ENCODE assay signal across 8 cellular contexts in the genomic region with DNA sequence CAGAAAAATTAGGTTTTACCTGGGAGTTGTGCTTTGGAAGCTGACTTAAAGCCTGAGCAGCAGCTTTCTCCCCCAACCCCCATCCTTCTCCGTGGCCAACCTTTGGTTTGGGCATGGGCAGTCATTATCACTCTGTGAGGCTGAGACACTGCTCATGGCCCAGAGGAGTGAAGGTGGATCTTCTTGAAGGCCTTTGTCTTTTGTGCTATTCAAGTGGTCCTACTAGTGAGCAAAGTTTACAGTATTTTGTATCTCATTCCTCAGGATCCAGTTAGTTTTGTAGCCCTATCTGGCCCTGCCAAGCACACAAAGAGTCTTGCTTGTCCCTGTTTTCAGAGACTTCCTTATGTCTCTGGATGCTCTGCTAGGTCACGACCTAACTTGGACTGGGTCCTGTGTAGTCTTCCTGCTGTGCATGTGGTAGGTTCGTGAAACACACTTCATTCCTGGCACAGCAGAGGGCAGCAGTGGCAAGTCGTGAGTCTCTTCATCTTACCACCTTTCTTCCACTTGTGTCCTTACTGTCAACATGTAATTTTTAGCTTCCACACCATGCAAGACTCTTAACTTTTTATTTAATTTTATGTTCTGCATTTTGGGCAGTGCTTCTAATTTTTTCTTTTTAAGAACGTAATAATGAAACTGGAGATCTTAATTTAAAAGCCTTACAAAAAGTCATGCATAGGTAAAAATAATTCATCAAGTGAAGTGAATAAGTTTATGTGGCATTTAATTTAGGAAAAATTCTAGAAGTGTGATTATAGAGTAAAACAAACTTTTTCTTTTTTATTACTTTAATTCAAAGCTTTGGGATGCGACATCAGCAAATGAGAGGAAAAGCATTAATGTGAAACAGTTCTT. TPM values are rescaled to one million over a fixed set of nuclear protein-coding genes. Genes with fewer than 3 reads are reported as not detected.
DNase-seq lines count a peak whose midpoint lies in the region; ATAC-seq and TF ChIP-seq lines count a peak whose summit lies in the region.

No MANE protein-coding gene starts in this region.

- no peak overlapping the region for H3K4me3 Mint-ChIP-seq in Caco-2 (ENCODE audit: unreplicated experiment)
- no peak overlapping the region for H3K4me3 Mint-ChIP-seq in activated CD8-positive, alpha-beta T cell treated with anti-CD3 and anti-CD28 coated beads for 36 hours

- peak; percentile 97 for ATAC-seq in HG03159 (IDR thresholded peaks at IDR 0.05; ENCODE audit: unreplicated experiment)
- ATAC-seq in activated CD8-positive, alpha-beta T cell treated with anti-CD3 and anti-CD28 coated beads for 36 hours = peak; percentile 94

- no peak overlapping the region for H3K4me3 ChIP-seq in Caco-2 (ENCODE audit: low read depth, low read length)
- no peak overlapping the region for H3K4me3 ChIP-seq in esophagus muscularis mucosa
- no peak overlapping the region for H3K4me3 ChIP-seq in neuronal stem cell (ENCODE audit: low read length in 2 of 2)

- CTCF ChIA-PET in Caco-2 (lab: Charles Lee) = interaction anchor here (1.0 to 1.5 kb wide), 2 partner anchors 96 to 300 kb away, joined by 3 to 7 read pairs; no protein-coding TSS in a partner anchor
- CTCF ChIA-PET in activated CD8-positive, alpha-beta T cell treated with anti-CD3 and anti-CD28 coated beads for 36 hours (lab: Charles Lee) = interaction anchor here (0.6 to 2.5 kb wide), 10 partner anchors 10 to 307 kb away, joined by 3 to 16 read pairs (median 4); no protein-coding TSS in a partner anchor

- no peak overlapping the region for H3K4ac ChIP-seq in neuronal stem cell (ENCODE audit: low read length)

- no peaks in the 10 kb centered on the region for H3K36me3 Mint-ChIP-seq in Caco-2 (ENCODE audit: insufficient read depth, unreplicated experiment)
- peaks cover 10% of the 10 kb centered on the region for H3K36me3 Mint-ChIP-seq in activated CD8-positive, alpha-beta T cell treated with anti-CD3 and anti-CD28 coated beads for 36 hours (ENCODE audit: low read depth)

- no peak overlapping the region for H2BK120ac ChIP-seq in neuronal stem cell (ENCODE audit: low read depth, low read length)

- H3K27me3 Mint-ChIP-seq in Caco-2 (ENCODE audit: insufficient read depth, unreplicated experiment) = no peaks in the 10 kb centered on the region
- no peaks in the 10 kb centered on the region for H3K27me3 Mint-ChIP-seq in activated CD8-positive, alpha-beta T cell treated with anti-CD3 and anti-CD28 coated beads for 36 hours

- H4K8ac ChIP-seq in neuronal stem cell (ENCODE audit: low read depth, low read length) = no peak overlapping the region

- H2AK5ac ChIP-seq in neuronal stem cell (ENCODE audit: low read depth, low read length) = no peak overlapping the region

- TF ChIP-seq POLR2A in esophagus muscularis mucosa (IDR thresholded peaks at IDR 0.05; ENCODE audit: low read depth) = no peak

- no peak overlapping the region for H3K27ac Mint-ChIP-seq in Caco-2 (ENCODE audit: unreplicated experiment)
- H3K27ac Mint-ChIP-seq in activated CD8-positive, alpha-beta T cell treated with anti-CD3 and anti-CD28 coated beads for 36 hours = no peak overlapping the region

- no TSS peak for BruUV-seq in Caco-2 (replicated peaks; lab: Mats Ljungman, UMichigan)

- H3K4me1 Mint-ChIP-seq in Caco-2 (ENCODE audit: low read depth, unreplicated experiment) = no peaks in the 10 kb centered on the region
- H3K4me1 Mint-ChIP-seq in activated CD8-positive, alpha-beta T cell treated with anti-CD3 and anti-CD28 coated beads for 36 hours (ENCODE audit: low read depth) = peaks cover 8% of the 10 kb centered on the region

- no peaks in the 10 kb centered on the region for H3K79me1 ChIP-seq in neuronal stem cell (ENCODE audit: low read depth, low read length)

- no peak overlapping the region for H4K91ac ChIP-seq in neuronal stem cell (ENCODE audit: low read depth, low read length, poor library complexity)

- H3K9me3 ChIP-seq in Caco-2 = no peaks in the 10 kb centered on the region
- no peaks in the 10 kb centered on the region for H3K9me3 ChIP-seq in esophagus muscularis mucosa
- H3K9me3 ChIP-seq in neuronal stem cell (replicated peaks in 1 of 2; ENCODE audit: control insufficient read depth in 2 of 2, insufficient read depth in 1 of 2, low read depth in 1 of 2, low read length in 2 of 2) = no peaks in the 10 kb centered on the region

- TF ChIP-seq CTCF in Caco-2 (IDR thresholded peaks at IDR 0.05; ENCODE audit: insufficient read depth in 1 of 2, low read depth in 1 of 2, low read length in 1 of 2, severe bottlenecking in 1 of 2, unreplicated experiment in 1 of 2) (peak; percentile 68 to 70), esophagus muscularis mucosa (IDR thresholded peaks at IDR 0.05) (peak; percentile 51 to 64 (median 55))
- peak; percentile 65 for TF ChIP-seq CTCF in activated CD8-positive, alpha-beta T cell treated with anti-CD3 and anti-CD28 coated beads for 36 hours (IDR thresholded peaks at IDR 0.05)

- H3K9me3 Mint-ChIP-seq in Caco-2 (ENCODE audit: unreplicated experiment) = no peaks in the 10 kb centered on the region
- no peaks in the 10 kb centered on the region for H3K9me3 Mint-ChIP-seq in activated CD8-positive, alpha-beta T cell treated with anti-CD3 and anti-CD28 coated beads for 36 hours

- no peak overlapping the region for H3K18ac ChIP-seq in neuronal stem cell (ENCODE audit: low read length)

- H2BK15ac ChIP-seq in neuronal stem cell (ENCODE audit: low read length) = no peak overlapping the region

- no peak overlapping the region for H2AFZ ChIP-seq in neuronal stem cell (ENCODE audit: low read length)

- 39% methylated on average over 6 of the region's 6 CpGs for WGBS in esophagus muscularis mucosa
- no CpG with 5 or more reads among the region's 6 CpGs for WGBS in neuronal stem cell (ENCODE audit: extremely low coverage in 2 of 2, insufficient read length in 2 of 2, insufficient replicate concordance in 1 of 2), 2 donors

- no peaks in the 10 kb centered on the region for H3K27me3 ChIP-seq in Caco-2 (replicated peaks; ENCODE audit: control insufficient read depth, insufficient read depth, low read length)
- H3K27me3 ChIP-seq in esophagus muscularis mucosa = no peaks in the 10 kb centered on the region
- no peaks in the 10 kb centered on the region for H3K27me3 ChIP-seq in neuronal stem cell (ENCODE audit: control insufficient read depth in 3 of 3, insufficient read depth in 3 of 3, low read depth in 1 of 3, low read length in 3 of 3)

- H3K27ac ChIP-seq in esophagus muscularis mucosa (replicated peaks in 1 of 4) (peak overlapping the region in 1 of 4 donors; percentile 10), neuronal stem cell (replicated peaks; ENCODE audit: low read length) (no peak overlapping the region)

- POLR2A ChIA-PET in Caco-2 (lab: Charles Lee) = no interaction called here
- POLR2A ChIA-PET in activated CD8-positive, alpha-beta T cell treated with anti-CD3 and anti-CD28 coated beads for 36 hours (lab: Charles Lee) = no interaction called here

- no peak overlapping the region for H3K23ac ChIP-seq in neuronal stem cell (ENCODE audit: low read depth, low read length, poor library complexity)

- intact Hi-C loops in Caco-2 (cut with micrococcal nuclease; ENCODE audit: unreplicated experiment) = loop anchor here (1.0 kb wide), 4 partner anchors 44 to 299 kb away; no protein-coding TSS in a partner anchor
- intact Hi-C loops in activated CD8-positive, alpha-beta T cell treated with anti-CD3 and anti-CD28 coated beads for 36 hours (cut with micrococcal nuclease) = loop anchor here (5.0 kb wide), 1 partner anchor 298 kb away; no protein-coding TSS in a partner anchor
- intact Hi-C loops in esophagus muscularis mucosa (cut with DNase I) = loop anchor here (5.0 kb wide), 1 partner anchor 303 kb away; no protein-coding TSS in a partner anchor

- no peak overlapping the region for H3K9ac ChIP-seq in neuronal stem cell (ENCODE audit: low read depth, low read length, poor library complexity)

- H2BK5ac ChIP-seq in neuronal stem cell (ENCODE audit: low read length) = no peak overlapping the region

- DNase-seq in Caco-2 (peak; percentile 47 to 54), GM19238 (ENCODE audit: insufficient read length, low spot score) (peak; percentile 18), NCI-H524 treated with DMSO at 0.1 percent for 48 hours (lab: John Stamatoyannopoulos, UW) (peak; percentile 5), esophagus muscularis mucosa (ENCODE audit: extremely low spot score) (no peak), neuronal stem cell (ENCODE audit: low spot score) (peak; percentile 37), islet precursor cell (no peak)
- peak; percentile 66 for DNase-seq in activated CD8-positive, alpha-beta T cell treated with anti-CD3 and anti-CD28 coated beads for 36 hours

- H3K4me1 ChIP-seq in Caco-2 = no peaks in the 10 kb centered on the region
- peaks cover 6 to 26% (median 25%) of the 10 kb centered on the region in 4 donors for H3K4me1 ChIP-seq in esophagus muscularis mucosa
- peaks cover 0 to 6% of the 10 kb centered on the region in 2 donors for H3K4me1 ChIP-seq in neuronal stem cell (ENCODE audit: control insufficient read depth in 2 of 2, insufficient read depth in 1 of 2, low read depth in 1 of 2, low read length in 2 of 2)

- TF ChIP-seq EP300 in esophagus muscularis mucosa (IDR thresholded peaks at IDR 0.05) = no peak

- no peaks in the 10 kb centered on the region for H3K36me3 ChIP-seq in Caco-2 (ENCODE audit: control insufficient read depth, insufficient read depth, low read length)
- peaks cover 0 to 28% (median 14%) of the 10 kb centered on the region in 4 donors for H3K36me3 ChIP-seq in esophagus muscularis mucosa
- peaks cover 2 to 90% of the 10 kb centered on the region in 2 donors for H3K36me3 ChIP-seq in neuronal stem cell (replicated peaks in 1 of 2; ENCODE audit: control insufficient read depth in 2 of 2, insufficient read depth in 2 of 2, low read length in 2 of 2)

- H3K4me2 ChIP-seq in neuronal stem cell (ENCODE audit: insufficient read depth, low read length, poor library complexity, severe bottlenecking) = no peak overlapping the region

- no peak overlapping the region for H3K14ac ChIP-seq in neuronal stem cell (ENCODE audit: low read length)

- no peak overlapping the region for H2BK12ac ChIP-seq in neuronal stem cell (ENCODE audit: low read length)

RNA-seq across cellular contexts. Expression of a gene that starts 53.7 kb away (rescaled TPM):
- total RNA-seq in Caco-2 (2022) (13.4 and 16.5 TPM in 2 replicates), esophagus muscularis mucosa (10 to 100 TPM in 2 of 4 donors, 1 to 10 TPM in 2; 9.1 to 10.9 (median 10.0) TPM)
- 10 to 100 TPM; 14.3 to 17.9 TPM for total RNA-seq in activated CD8-positive, alpha-beta T cell treated with anti-CD3 and anti-CD28 coated beads for 36 hours
- 16.6 TPM for polyA plus RNA-seq in neuronal stem cell (2013, experiment 1 of 2)
- polyA plus RNA-seq in neuronal stem cell (2013, experiment 2 of 2) = 17.0 TPM

RNA-seq across cellular contexts. Expression of a gene that starts 54.2 kb away (rescaled TPM):
- total RNA-seq in Caco-2 (2022) (9.9 and 10.9 TPM in 2 replicates), esophagus muscularis mucosa (10 to 100 TPM in 2 of 4 donors, 1 to 10 TPM in 2; 4.2 to 14.0 (median 10.2) TPM)
- total RNA-seq in activated CD8-positive, alpha-beta T cell treated with anti-CD3 and anti-CD28 coated beads for 36 hours = 10 to 100 TPM; 34.9 to 35.4 TPM
- 40.3 TPM for polyA plus RNA-seq in neuronal stem cell (2013, experiment 1 of 2)
- polyA plus RNA-seq in neuronal stem cell (2013, experiment 2 of 2) = 40.5 TPM

Comparison
In these comparisons a context has a peak if more than half of its experiments do, and no peak if none do; other contexts are left out.
1. DNase-seq: peak in Caco-2 (2 of 2), GM19238 (single experiment), NCI-H524 treated with DMSO at 0.1 percent for 48 hours (single experiment), activated CD8-positive, alpha-beta T cell treated with anti-CD3 and anti-CD28 coated beads for 36 hours (single experiment) and neuronal stem cell (single experiment); none in esophagus muscularis mucosa (single experiment) and islet precursor cell (single experiment).
2. Peak in every context shown above with its lines, with median percentiles within 50 percentile points of each other: CTCF ChIP-seq.